In the genomic region with DNA sequence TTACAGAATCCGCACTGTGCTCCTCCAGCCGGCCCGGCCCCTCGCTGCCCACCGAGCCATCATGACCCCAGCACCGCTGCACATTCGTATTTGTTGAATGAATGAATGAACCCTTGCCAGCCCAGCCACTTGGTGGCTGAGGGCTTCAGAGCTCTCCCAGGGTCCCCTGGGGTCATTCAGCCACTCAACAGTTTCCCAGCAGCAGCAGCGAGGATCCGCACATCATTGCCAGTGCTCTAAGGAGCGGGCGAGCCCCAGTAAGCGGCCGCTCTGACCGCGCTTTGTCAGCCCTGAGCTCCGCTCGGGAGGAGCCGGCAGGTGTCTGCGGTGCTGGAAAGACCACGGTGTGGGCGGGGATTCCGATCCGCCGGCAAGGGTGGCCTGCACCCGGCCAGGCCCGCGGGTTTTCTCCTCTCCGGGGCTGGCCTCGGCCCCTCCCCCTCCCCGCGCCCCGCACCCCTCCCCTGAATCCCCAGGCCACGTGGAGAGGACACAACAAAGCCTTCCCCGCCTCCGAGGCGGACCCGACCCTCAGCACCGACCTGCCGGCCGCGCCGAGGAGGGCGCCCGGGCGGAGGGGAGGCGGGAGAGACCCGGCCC, we compare ENCODE assay signal across 8 cellular contexts. TPM values are rescaled to one million over a fixed set of nuclear protein-coding genes. Genes with fewer than 3 reads are reported as not detected.
DNase-seq lines count a peak whose midpoint lies in the region; ATAC-seq and TF ChIP-seq lines count a peak whose summit lies in the region.

No MANE protein-coding gene starts in this region.

- H3K27me3 ChIP-seq in lung (ENCODE audit: control insufficient read depth, insufficient read depth) = no peaks in the 10 kb centered on the region

- H3K27ac ChIP-seq in C4-2B (peak overlapping the region; percentile 79), cingulate gyrus (ENCODE audit: low read depth, low read length) (peak overlapping the region; percentile 54), lung (ENCODE audit: low read depth in 1 of 2, low read length in 1 of 2) (peak overlapping the region; percentile 27 to 59)

- ATAC-seq in GM19455 (IDR thresholded peaks at IDR 0.05; ENCODE audit: unreplicated experiment) (peak; percentile 35), lung (ENCODE audit: insufficient read depth, low FRiP score) (peak; percentile 32), HG03457 (IDR thresholded peaks at IDR 0.05; ENCODE audit: unreplicated experiment) (no peak)

- no peaks in the 10 kb centered on the region for H3K36me3 ChIP-seq in lung (ENCODE audit: control insufficient read depth in 2 of 2, insufficient read depth in 2 of 2, low read length in 2 of 2)

- WGBS in lung, 2 donors = 1 to 2% methylated on average over 28 to 46 of the region's 47 CpGs

- TF ChIP-seq CTCF in C4-2B (conservative IDR thresholded peaks at IDR 0.05) = no peak
- no peak for TF ChIP-seq CTCF in lung (IDR thresholded peaks at IDR 0.05; ENCODE audit: control extremely low read depth, extremely low read depth)

- peak; percentile 67 for DNase-seq in NCI-H1105 treated with DMSO at 0.1 percent for 48 hours (lab: John Stamatoyannopoulos, UW)
- peak; percentile 70 for DNase-seq in activated CD4-positive, CD25-positive, alpha-beta regulatory T cell treated with anti-CD3 and anti-CD28 coated beads, Interleukin-2, amount 50 U/mL, for 72 hours
- no peak for DNase-seq in lung (ENCODE audit: low spot score)
- peak; percentile 33 to 57 for DNase-seq in stimulated activated CD8-positive, alpha-beta memory T cell treated with anti-CD3 and anti-CD28 coated beads, Interleukin-4, amount 100 ng/mL, for 4 hours (ENCODE audit: low read depth in 2 of 2, low spot score in 1 of 2)

- H3K4me3 ChIP-seq in lung = peak overlapping the region; percentile 76

- H3K4me1 ChIP-seq in lung (ENCODE audit: control insufficient read depth in 2 of 2, insufficient read depth in 2 of 2, low read length in 2 of 2) = peaks cover 0 to 15% of the 10 kb centered on the region in 2 donors

- H3K9me3 ChIP-seq in lung (ENCODE audit: control insufficient read depth in 2 of 2, insufficient read depth in 1 of 2, low read length in 1 of 2) = no peaks in the 10 kb centered on the region

RNA-seq across cellular contexts. Expression of gene BID, which starts 0.6 kb away (rescaled TPM):
- 10 to 100 TPM; 37.4 to 37.6 TPM for total RNA-seq in lung
- polyA plus RNA-seq in lung = 100 to 1,000 TPM in 1 of 2 donors, 10 to 100 TPM in 1; 13.1 to 179 TPM
